ENCODE assay signal across 24 cellular contexts in the genomic region with DNA sequence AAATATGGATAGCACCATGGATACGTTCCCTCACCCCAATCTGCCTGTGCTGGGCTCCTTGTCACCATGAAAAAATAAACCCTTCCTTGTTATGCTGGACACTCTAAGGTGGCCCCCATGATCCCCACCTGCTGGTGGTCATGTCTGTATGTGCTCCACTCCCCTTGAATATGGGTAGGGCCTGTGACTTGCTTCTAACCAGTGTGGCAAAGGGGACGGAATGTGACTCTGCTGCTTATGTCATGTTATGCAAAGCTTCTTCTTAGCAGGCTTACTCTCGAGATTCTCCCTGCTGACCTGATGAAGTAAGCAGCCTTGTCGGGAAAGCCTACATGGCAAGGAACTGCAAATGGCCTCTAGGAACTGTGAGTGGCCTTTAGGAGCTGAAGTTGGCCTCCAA.
DNase-seq lines count a peak whose midpoint lies in the region; ATAC-seq, FAIRE-seq and TF ChIP-seq lines count a peak whose summit lies in the region.
"Had no signal": no experiment of that assay in that cellular context is flagged by ENCODE, and none has a peak within 500 bp of the region (broad histone marks: within the 10 kb centered on the region; RNA-seq: fewer than 3 reads in every experiment).

No MANE protein-coding gene starts in this region.

- H3K4me1 ChIP-seq in Caco-2 = peaks cover 49% of the 10 kb centered on the region
- H3K4me1 ChIP-seq in mucosa of rectum (ENCODE audit: control insufficient read depth in 2 of 2, insufficient read depth in 2 of 2, low read length in 2 of 2) = peaks cover 49 to 65% of the 10 kb centered on the region in 2 donors
- peaks cover 7 to 10% of the 10 kb centered on the region in 2 donors for H3K4me1 ChIP-seq in small intestine (ENCODE audit: control insufficient read depth in 2 of 2, insufficient read depth in 1 of 2, low read depth in 1 of 2, low read length in 1 of 2)
- peaks cover 12% of the 10 kb centered on the region for H3K4me1 ChIP-seq in OCI-LY7 (ENCODE audit: insufficient read depth, low read length, poor library complexity, severe bottlenecking)
- H3K4me1 ChIP-seq: parathyroid adenoma had no signal

- no peak for TF ChIP-seq POLR2A in GM12891 (IDR thresholded peaks at IDR 0.05; ENCODE audit: low read depth, low read length)

- H3K27me3 ChIP-seq in Caco-2 (replicated peaks; ENCODE audit: control insufficient read depth, insufficient read depth, low read length) (no peaks in the 10 kb centered on the region), WERI-Rb-1 (ENCODE audit: insufficient read depth, low read depth, severe bottlenecking) (no peaks in the 10 kb centered on the region), mucosa of rectum (ENCODE audit: control insufficient read depth in 2 of 2, insufficient read depth in 2 of 2, low read length in 2 of 2) (no peaks in the 10 kb centered on the region), small intestine (ENCODE audit: control insufficient read depth in 2 of 2, insufficient read depth in 2 of 2, low read length in 2 of 2) (no peaks in the 10 kb centered on the region)
- H3K27me3 ChIP-seq: breast epithelium, right atrium auricular region had no signal

- H3K4me1 Mint-ChIP-seq in Caco-2 (ENCODE audit: low read depth, unreplicated experiment) = peaks cover 53% of the 10 kb centered on the region
- H3K4me1 Mint-ChIP-seq in naive thymus-derived CD8-positive, alpha-beta T cell = peaks cover 0 to 8% (median 2%) of the 10 kb centered on the region in 4 donors
- H3K4me1 Mint-ChIP-seq: B cell; IgD-negative memory B cell; stimulated activated effector memory CD8-positive, alpha-beta T cell treated with anti-CD3 and anti-CD28 coated beads, Interleukin-12 subunit alpha, Interleukin-12 subunit beta, amount 100 ng/mL, for 72 hours had no signal

- H2AFZ ChIP-seq in OCI-LY7 (ENCODE audit: low read length) = no peak overlapping the region
- H2AFZ ChIP-seq: parathyroid adenoma had no signal

- H3K27ac Mint-ChIP-seq in Caco-2 (ENCODE audit: unreplicated experiment) = peak overlapping the region; percentile 87
- peak overlapping the region in 1 of 10 donors; percentile 0 for H3K27ac Mint-ChIP-seq in naive thymus-derived CD8-positive, alpha-beta T cell
- H3K27ac Mint-ChIP-seq: activated naive CD4-positive, alpha-beta T cell treated with anti-CD3 and anti-CD28 coated beads, Interleukin-2, amount 50 U/mL, for 72 hours; B cell; CD8-positive, alpha-beta T cell; IgD-negative memory B cell; stimulated activated effector memory CD8-positive, alpha-beta T cell treated with anti-CD3 and anti-CD28 coated beads, Interleukin-12 subunit alpha, Interleukin-12 subunit beta, amount 100 ng/mL, for 72 hours had no signal

- H3K9me3 Mint-ChIP-seq in Caco-2 (ENCODE audit: unreplicated experiment) = no peaks in the 10 kb centered on the region
- H3K9me3 Mint-ChIP-seq in naive thymus-derived CD8-positive, alpha-beta T cell = peaks cover 0 to 3% (median 0%) of the 10 kb centered on the region in 9 donors
- H3K9me3 Mint-ChIP-seq: CD8-positive, alpha-beta T cell; IgD-negative memory B cell; stimulated activated effector memory CD8-positive, alpha-beta T cell treated with anti-CD3 and anti-CD28 coated beads, Interleukin-12 subunit alpha, Interleukin-12 subunit beta, amount 100 ng/mL, for 72 hours had no signal

- DNase-seq in Caco-2 (no peak), WERI-Rb-1 (no peak), small intestine (no peak), GM12891 (ENCODE audit: insufficient read length, low spot score) (no peak), OCI-LY7 (ENCODE audit: low spot score) (no peak)
- DNase-seq in naive thymus-derived CD8-positive, alpha-beta T cell = no peak
- DNase-seq: ACHN; activated CD4-positive, alpha-beta T cell treated with anti-CD3 and anti-CD28 coated beads for 1 hour; activated effector memory CD4-positive, alpha-beta T cell treated with Interleukin-2 at 50 U/mL for 16 hours; activated T-cell treated with anti-CD3 and anti-CD28 coated beads for 4 hours; CD8-positive, alpha-beta T cell; effector CD4-positive, alpha-beta T cell; mammary epithelial cell; NCI-H510A treated with DMSO at 0.1 percent for 48 hours; T-helper 2 cell had no signal

- BruUV-seq in Caco-2 (replicated peaks; lab: Mats Ljungman, UMichigan) (no TSS peak), OCI-LY7 (replicated peaks; lab: Mats Ljungman, UMichigan) (no TSS peak)

- CTCF ChIA-PET in Caco-2 (lab: Charles Lee) (interaction anchor here (0.6 kb wide), 1 partner anchor 93 kb away, joined by 4 read pairs; no protein-coding TSS in a partner anchor), OCI-LY7 (lab: Charles Lee; ENCODE audit: unreplicated experiment) (no interaction called here)

- no peak for TF ChIP-seq CTCF in Caco-2 (IDR thresholded peaks at IDR 0.05; ENCODE audit: insufficient read depth in 1 of 2, low read depth in 1 of 2, low read length in 1 of 2, severe bottlenecking in 1 of 2, unreplicated experiment in 1 of 2)
- TF ChIP-seq CTCF in WERI-Rb-1 (IDR thresholded peaks at IDR 0.05; ENCODE audit: low read depth, low read length) = no peak
- no peak for TF ChIP-seq CTCF in OCI-LY7 (conservative IDR thresholded peaks at IDR 0.05; ENCODE audit: low read length)

- H3K4me3 ChIP-seq in Caco-2 (ENCODE audit: low read depth, low read length) (no peak overlapping the region), WERI-Rb-1 (ENCODE audit: low read depth, low read length) (no peak overlapping the region), mucosa of rectum (ENCODE audit: low read length in 2 of 2) (no peak overlapping the region), small intestine (ENCODE audit: low read depth in 1 of 2, low read length in 2 of 2) (no peak overlapping the region), OCI-LY7 (ENCODE audit: low read depth, low read length, poor library complexity, severe bottlenecking) (no peak overlapping the region)
- H3K4me3 ChIP-seq: breast epithelium, right atrium auricular region had no signal

- intact Hi-C loops in Caco-2 (cut with micrococcal nuclease; ENCODE audit: unreplicated experiment) = loop anchor here (5.0 kb wide), 2 partner anchors 194 to 269 kb away; a partner anchor contains a TSS
- intact Hi-C loops in OCI-LY7 (cut with micrococcal nuclease; ENCODE audit: unreplicated experiment) = loop anchor here (5.0 to 10.0 kb wide), 2 partner anchors 162 to 284 kb away; a partner anchor contains a TSS

- H3K4me3 Mint-ChIP-seq in Caco-2 (ENCODE audit: unreplicated experiment) = no peak overlapping the region
- no peak overlapping the region for H3K4me3 Mint-ChIP-seq in naive thymus-derived CD8-positive, alpha-beta T cell
- H3K4me3 Mint-ChIP-seq: B cell; CD8-positive, alpha-beta T cell; stimulated activated effector memory CD8-positive, alpha-beta T cell treated with anti-CD3 and anti-CD28 coated beads, Interleukin-12 subunit alpha, Interleukin-12 subunit beta, amount 100 ng/mL, for 72 hours had no signal

- FAIRE-seq in small intestine (lab: Jason Lieb, UNC) (no peak), GM12891 (lab: Jason Lieb, UNC) (no peak)

- H3K27ac ChIP-seq in WERI-Rb-1 = peak overlapping the region; percentile 54; the same call in 1 of the 2 replicates
- H3K27ac ChIP-seq in mucosa of rectum (ENCODE audit: low read depth in 2 of 2, low read length in 2 of 2) = peak overlapping the region; percentile 88 to 90
- H3K27ac ChIP-seq in small intestine (ENCODE audit: low read depth in 1 of 2, low read length in 1 of 2) = peak overlapping the region; percentile 46 to 47
- H3K27ac ChIP-seq in OCI-LY7 (ENCODE audit: low read depth, low read length, poor library complexity, severe bottlenecking) = no peak overlapping the region
- H3K27ac ChIP-seq: breast epithelium, parathyroid adenoma, right atrium auricular region had no signal

- no peak overlapping the region for H3K9ac ChIP-seq in mucosa of rectum (ENCODE audit: low read depth in 1 of 2, low read length in 2 of 2)
- H3K9ac ChIP-seq: parathyroid adenoma had no signal

- 78 to 90% (median 88%) methylated on average over 4 of the region's 4 CpGs for WGBS in small intestine, 3 donors

- peaks cover 6% of the 10 kb centered on the region for H3K36me3 Mint-ChIP-seq in Caco-2 (ENCODE audit: insufficient read depth, unreplicated experiment)
- H3K36me3 Mint-ChIP-seq in naive thymus-derived CD8-positive, alpha-beta T cell = no peaks in the 10 kb centered on the region
- H3K36me3 Mint-ChIP-seq: activated naive CD4-positive, alpha-beta T cell treated with anti-CD3 and anti-CD28 coated beads, Interleukin-2, amount 50 U/mL, for 72 hours; CD8-positive, alpha-beta T cell; IgD-negative memory B cell; stimulated activated effector memory CD8-positive, alpha-beta T cell treated with anti-CD3 and anti-CD28 coated beads, Interleukin-12 subunit alpha, Interleukin-12 subunit beta, amount 100 ng/mL, for 72 hours had no signal

- H3K4me2 ChIP-seq in OCI-LY7 (ENCODE audit: low read length) = no peak overlapping the region

- no peaks in the 10 kb centered on the region for H3K9me2 ChIP-seq in OCI-LY7 (ENCODE audit: insufficient read depth, low read length)

- POLR2A ChIA-PET in Caco-2 (lab: Charles Lee) = no interaction called here
- POLR2A ChIA-PET in OCI-LY7 (lab: Charles Lee) = interaction anchor here (0.5 to 0.8 kb wide), 2 partner anchors 10 to 341 kb away, joined by 3 read pairs; no protein-coding TSS in a partner anchor
- POLR2A ChIA-PET in naive thymus-derived CD8-positive, alpha-beta T cell (lab: Charles Lee) = no interaction called here

- H3K9me3 ChIP-seq in Caco-2 (no peaks in the 10 kb centered on the region), WERI-Rb-1 (ENCODE audit: severe bottlenecking) (no peaks in the 10 kb centered on the region), mucosa of rectum (ENCODE audit: control insufficient read depth in 2 of 2, low read length in 2 of 2) (no peaks in the 10 kb centered on the region), small intestine (ENCODE audit: control insufficient read depth, low read depth) (no peaks in the 10 kb centered on the region), OCI-LY7 (ENCODE audit: low read length) (no peaks in the 10 kb centered on the region)
- H3K9me3 ChIP-seq: breast epithelium, right atrium auricular region had no signal

- no peaks in the 10 kb centered on the region for H3K27me3 Mint-ChIP-seq in Caco-2 (ENCODE audit: insufficient read depth, unreplicated experiment)
- H3K27me3 Mint-ChIP-seq in naive thymus-derived CD8-positive, alpha-beta T cell = peaks cover 0 to 22% (median 2%) of the 10 kb centered on the region in 5 donors
- H3K27me3 Mint-ChIP-seq: B cell, IgD-negative memory B cell had no signal

- H3K79me2 ChIP-seq in OCI-LY7 (ENCODE audit: insufficient read depth, low read depth, low read length) = no peaks in the 10 kb centered on the region
- H3K79me2 ChIP-seq: parathyroid adenoma had no signal

- H4K20me1 ChIP-seq in OCI-LY7 (ENCODE audit: insufficient read depth, low read length) = no peaks in the 10 kb centered on the region

- no peaks in the 10 kb centered on the region for H3K36me3 ChIP-seq in Caco-2 (ENCODE audit: control insufficient read depth, insufficient read depth, low read length)
- H3K36me3 ChIP-seq in WERI-Rb-1 = no peaks in the 10 kb centered on the region
- H3K36me3 ChIP-seq in mucosa of rectum (ENCODE audit: control insufficient read depth in 2 of 2, insufficient read depth in 2 of 2, low read length in 2 of 2) = no peaks in the 10 kb centered on the region
- H3K36me3 ChIP-seq in small intestine (ENCODE audit: control insufficient read depth in 2 of 2, insufficient read depth in 2 of 2, low read length in 2 of 2) = no peaks in the 10 kb centered on the region
- H3K36me3 ChIP-seq in OCI-LY7 (ENCODE audit: insufficient read depth, low read length) = no peaks in the 10 kb centered on the region
- H3K36me3 ChIP-seq: breast epithelium, right atrium auricular region had no signal

- ATAC-seq in naive thymus-derived CD8-positive, alpha-beta T cell = no peak
- ATAC-seq: activated naive CD4-positive, alpha-beta T cell treated with anti-CD3 and anti-CD28 coated beads, Interleukin-2, amount 50 U/mL, for 72 hours; CD8-positive, alpha-beta T cell; Right ventricle myocardium inferior; stimulated activated effector memory CD8-positive, alpha-beta T cell treated with anti-CD3 and anti-CD28 coated beads, Interleukin-12 subunit alpha, Interleukin-12 subunit beta, amount 100 ng/mL, for 72 hours had no signal
